24 cellular contexts compared by ENCODE assay signal in genomic region chr6:84771732-84772131, GRCh38. TPM values are rescaled to one million over a fixed set of nuclear protein-coding genes. Genes with fewer than 3 reads are reported as not detected.
DNase-seq lines count a peak whose midpoint lies in the region; ATAC-seq and TF ChIP-seq lines count a peak whose summit lies in the region.
"Had no signal": no experiment of that assay in that cellular context is flagged by ENCODE, and none has a peak within 500 bp of the region (broad histone marks: within the 10 kb centered on the region; RNA-seq: fewer than 3 reads in every experiment).

No MANE protein-coding gene starts in this region.

- H2BK20ac ChIP-seq in H9 (ENCODE audit: low read depth, low read length, poor library complexity, severe bottlenecking) = no peak overlapping the region

- no peak overlapping the region for H3K56ac ChIP-seq in H9 (ENCODE audit: insufficient read length, low read depth, low read length)

- H2AK5ac ChIP-seq in H9 (ENCODE audit: insufficient read length, low read length) = no peak overlapping the region

- no peak overlapping the region for H2BK15ac ChIP-seq in H9 (ENCODE audit: low read depth, low read length)

- H2BK5ac ChIP-seq in H9 (ENCODE audit: insufficient read length, low read length) = no peak overlapping the region

- H3K9me3 ChIP-seq in H9 (ENCODE audit: control insufficient read depth, low read depth, low read length) = no peaks in the 10 kb centered on the region
- H3K9me3 ChIP-seq: breast epithelium had no signal

- no peak for ATAC-seq in GM21619 (IDR thresholded peaks at IDR 0.05; ENCODE audit: unreplicated experiment)
- no peak for ATAC-seq in GM21737 (IDR thresholded peaks at IDR 0.05; ENCODE audit: unreplicated experiment)
- ATAC-seq: activated naive CD8-positive, alpha-beta T cell treated with anti-CD3 and anti-CD28 coated beads, Interleukin-2, amount 50 U/mL, for 24 hours; CD8-positive, alpha-beta T cell; right cardiac atrium; stimulated activated naive B cell treated with anti-CD40 and anti-IgM and Interleukin-4, amounts not matched to agents 10 μg/mL and 1 μg/mL and 100 μg/mL, for 72 hours had no signal

- peak; percentile 34 for DNase-seq in H9
- no peak for DNase-seq in coronary artery (ENCODE audit: low spot score)
- DNase-seq in nephron progenitor cell = peak; percentile 14
- DNase-seq in NK-92 treated with Interleukin-12 subunit alpha and Interleukin-12 subunit beta, amount 100 ng/mL, for 24 hours (lab: John Stamatoyannopoulos, UW) = no peak
- DNase-seq: activated B cell treated with CpG ODN at 0.5 μM for 24 hours; activated CD4-positive, alpha-beta memory T cell treated with anti-CD3 and anti-CD28 coated beads, Interleukin-2, amount 10 ng/mL, durations not matched to agents 7 days and 5 days; activated effector memory CD4-positive, alpha-beta T cell treated with Interleukin-2 at 50 U/mL for 16 hours; activated naive CD8-positive, alpha-beta T cell treated with anti-CD3 and anti-CD28 coated beads, Interleukin-2, amount 50 U/mL, for 24 hours; activated T-cell treated with anti-CD3 and anti-CD28 coated beads for 4 hours; CD8-positive, alpha-beta T cell; cortex of kidney; DMS 273 treated with DMSO at 0.1 percent for 48 hours; NCI-H1105; NCI-H2029; NCI-H226; stimulated activated CD4-positive, alpha-beta T cell treated with anti-CD3 and anti-CD28 coated beads, Interleukin-4, amount 100 ng/mL, for 24 hours; stimulated activated naive B cell treated with anti-CD40 and anti-IgM and Interleukin-4, amounts not matched to agents 10 μg/mL and 1 μg/mL and 100 μg/mL, for 72 hours had no signal

- H4K8ac ChIP-seq in H9 (replicated peaks; ENCODE audit: insufficient read length, low read depth, low read length) = no peak overlapping the region

- no peak overlapping the region for H3T11ph ChIP-seq in H9 (ENCODE audit: low read length)

- H3K36me3 ChIP-seq in ACC112 (ENCODE audit: insufficient read depth, low read length) = no peaks in the 10 kb centered on the region
- H3K36me3 ChIP-seq: breast epithelium had no signal

- no peak overlapping the region for H4K91ac ChIP-seq in H9 (ENCODE audit: insufficient read length, low read depth, low read length)

- H3K79me1 ChIP-seq in H9 (ENCODE audit: insufficient read depth, low read depth, low read length, poor library complexity, severe bottlenecking) = no peaks in the 10 kb centered on the region

- H3K27ac ChIP-seq in ACC112 (ENCODE audit: low read depth, low read length) (no peak overlapping the region), H9 (ENCODE audit: insufficient read length, low read depth, low read length) (no peak overlapping the region), coronary artery (peak overlapping the region; percentile 83 to 92)
- H3K27ac ChIP-seq: breast epithelium had no signal

- no peak overlapping the region for H2BK12ac ChIP-seq in H9 (ENCODE audit: insufficient read length, low read depth, low read length)

- H4K5ac ChIP-seq in H9 (ENCODE audit: insufficient read length, low read depth, low read length) = no peak overlapping the region

- H2AFZ ChIP-seq in ACC112 (ENCODE audit: low read length, unreplicated experiment) = peak overlapping the region; percentile 33
- H2AFZ ChIP-seq in H9 (ENCODE audit: low read length) = no peak overlapping the region

- H3K9me3 Mint-ChIP-seq in H9 (peaks cover 0 to 12% of the 10 kb centered on the region in 2 experiments; a peak in 1 of 5 replicates), nephron progenitor cell (no peaks in the 10 kb centered on the region)
- H3K9me3 Mint-ChIP-seq: activated B cell treated with CpG ODN at 0.5 μM for 24 hours; activated CD4-positive, alpha-beta memory T cell treated with anti-CD3 and anti-CD28 coated beads, Interleukin-2, amount 10 ng/mL, durations not matched to agents 7 days and 5 days; activated naive CD8-positive, alpha-beta T cell treated with anti-CD3 and anti-CD28 coated beads, Interleukin-2, amount 50 U/mL, for 24 hours; CD8-positive, alpha-beta T cell; memory B cell had no signal

- no peaks in the 10 kb centered on the region for H4K20me1 ChIP-seq in H9 (ENCODE audit: control insufficient read depth, insufficient read depth, insufficient read length)

- peaks cover 16% of the 10 kb centered on the region for H3K23me2 ChIP-seq in H9 (ENCODE audit: insufficient read length, low read depth, low read length, poor library complexity, severe bottlenecking)

- WGBS in H9 (ENCODE audit: extremely low coverage, insufficient read length, low lambda C conversion rate) = no CpG with 5 or more reads among the region's 12 CpGs

- H3K27ac Mint-ChIP-seq in H9 (no peak overlapping the region; a peak in 1 of 7 replicates), nephron progenitor cell (no peak overlapping the region)
- H3K27ac Mint-ChIP-seq: activated B cell treated with CpG ODN at 0.5 μM for 24 hours; activated CD4-positive, alpha-beta memory T cell treated with anti-CD3 and anti-CD28 coated beads, Interleukin-2, amount 10 ng/mL, durations not matched to agents 7 days and 5 days; activated naive CD8-positive, alpha-beta T cell treated with anti-CD3 and anti-CD28 coated beads, Interleukin-2, amount 50 U/mL, for 24 hours; CD8-positive, alpha-beta T cell; IgD-negative memory B cell; memory B cell had no signal

- H3K27me3 ChIP-seq in ACC112 (ENCODE audit: insufficient read depth, low read length) (peaks cover 10% of the 10 kb centered on the region; the same call in 1 of the 2 replicates), H9 (ENCODE audit: insufficient read depth, low read length) (peaks cover 68% of the 10 kb centered on the region)

- H3K4me1 ChIP-seq in ACC112 (ENCODE audit: control insufficient read depth, insufficient read depth, low read length, unreplicated experiment) (peaks cover 4% of the 10 kb centered on the region), H9 (ENCODE audit: insufficient read depth, low read length) (no peaks in the 10 kb centered on the region; the same call in 1 of the 2 replicates)
- H3K4me1 ChIP-seq: breast epithelium had no signal

- H3K4me3 Mint-ChIP-seq in H9 (no peak overlapping the region), nephron progenitor cell (peak overlapping the region; percentile 24)
- H3K4me3 Mint-ChIP-seq: activated B cell treated with CpG ODN at 0.5 μM for 24 hours; activated CD4-positive, alpha-beta memory T cell treated with anti-CD3 and anti-CD28 coated beads, Interleukin-2, amount 10 ng/mL, durations not matched to agents 7 days and 5 days; activated naive CD8-positive, alpha-beta T cell treated with anti-CD3 and anti-CD28 coated beads, Interleukin-2, amount 50 U/mL, for 24 hours; CD8-positive, alpha-beta T cell; memory B cell; stimulated activated naive B cell treated with anti-CD40 and anti-IgM and Interleukin-4, amounts not matched to agents 10 μg/mL and 1 μg/mL and 100 μg/mL, for 72 hours had no signal

- no peaks in the 10 kb centered on the region for H3K36me3 Mint-ChIP-seq in H9 (ENCODE audit: insufficient read depth in 1 of 3, low read depth in 3 of 3)
- H3K36me3 Mint-ChIP-seq in nephron progenitor cell (ENCODE audit: low read depth) = no peaks in the 10 kb centered on the region
- H3K36me3 Mint-ChIP-seq: CD8-positive, alpha-beta T cell; memory B cell had no signal

- H3K27me3 Mint-ChIP-seq in H9 (ENCODE audit: low read depth) (peaks cover 100% of the 10 kb centered on the region), nephron progenitor cell (ENCODE audit: low read depth, poor library complexity) (peaks cover 100% of the 10 kb centered on the region)

- H3K79me2 ChIP-seq in ACC112 (ENCODE audit: control insufficient read depth, insufficient read depth, low read length, unreplicated experiment) = no peaks in the 10 kb centered on the region
- no peaks in the 10 kb centered on the region for H3K79me2 ChIP-seq in H9 (ENCODE audit: insufficient read depth, low read length)

- H3K9ac ChIP-seq in H9 (ENCODE audit: extremely low read depth, insufficient read length, low read length) = no peak overlapping the region

- no peak overlapping the region for H3K4ac ChIP-seq in H9 (ENCODE audit: low read depth, low read length)

- H3K23ac ChIP-seq in H9 (ENCODE audit: insufficient read length, low read depth, low read length) = no peak overlapping the region

- no peak for TF ChIP-seq CTCF in H9 (conservative IDR thresholded peaks at IDR 0.05)
- TF ChIP-seq CTCF in coronary artery (IDR thresholded peaks at IDR 0.05) = no peak
- no peak for TF ChIP-seq CTCF in nephron progenitor cell (IDR thresholded peaks at IDR 0.05)

- H3K14ac ChIP-seq in H9 (ENCODE audit: insufficient read depth, low read length) = no peak overlapping the region

- H3K4me2 ChIP-seq in H9 (ENCODE audit: insufficient read depth, insufficient read length, low read length) = no peak overlapping the region

- no peak overlapping the region for H3K18ac ChIP-seq in H9 (ENCODE audit: insufficient read length, low read depth, low read length)

- peak overlapping the region; percentile 81 for H3K4me3 ChIP-seq in ACC112 (ENCODE audit: low read depth, low read length)
- H3K4me3 ChIP-seq in coronary artery = peak overlapping the region; percentile 78

- H3K4me1 Mint-ChIP-seq in H9 (peaks cover 22 to 40% of the 10 kb centered on the region in 2 experiments), nephron progenitor cell (peaks cover 38% of the 10 kb centered on the region)
- H3K4me1 Mint-ChIP-seq: activated CD4-positive, alpha-beta memory T cell treated with anti-CD3 and anti-CD28 coated beads, Interleukin-2, amount 10 ng/mL, durations not matched to agents 7 days and 5 days; IgD-negative memory B cell; memory B cell had no signal

- no peak overlapping the region for H2BK120ac ChIP-seq in H9 (ENCODE audit: low read depth, low read length, poor library complexity, severe bottlenecking)

RNA-seq across cellular contexts. Expression of gene TBX18, which starts 7.3 kb away (rescaled TPM):
- 0.02 TPM in 1 of 2 replicates, not detected in the other for total RNA-seq in H9 (2021)
- total RNA-seq: activated B cell treated with CpG ODN at 0.5 μM for 24 hours; activated CD4-positive, alpha-beta memory T cell treated with anti-CD3 and anti-CD28 coated beads, Interleukin-2, amount 10 ng/mL, durations not matched to agents 7 days and 5 days; CD8-positive, alpha-beta T cell had no signal

Comparison
In these comparisons a context has a peak if more than half of its experiments do, and no peak if none do; other contexts are left out.
1. H3K27ac ChIP-seq: peak in coronary artery (2 of 2); none in ACC112 (single experiment) and H9 (single experiment).
2. DNase-seq: peak in H9 (single experiment) and nephron progenitor cell (single experiment); none in coronary artery (single experiment) and NK-92 treated with Interleukin-12 subunit alpha and Interleukin-12 subunit beta, amount 100 ng/mL, for 24 hours (single experiment).